ENCODE assay signal across 7 cellular contexts in the genomic region with DNA sequence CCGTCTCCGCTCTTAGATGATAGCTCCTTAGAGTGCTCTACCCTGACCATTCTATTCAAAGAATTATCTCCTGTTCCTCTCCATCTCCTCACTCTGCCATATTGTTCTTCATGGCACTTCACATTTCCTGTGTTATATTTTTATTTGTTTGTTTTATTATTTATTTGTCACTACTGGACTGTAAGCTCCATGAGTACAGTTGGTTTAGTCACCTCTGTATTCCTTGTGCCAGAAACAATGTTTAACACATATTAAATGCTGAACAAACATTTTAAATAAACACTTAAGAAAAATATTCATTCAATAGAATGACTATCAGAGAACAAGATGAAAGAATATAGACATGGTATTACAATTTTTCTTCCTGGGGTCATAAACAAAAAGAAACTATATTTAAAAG.
"Had no signal": no experiment of that assay in that cellular context is flagged by ENCODE, and none has a peak within 500 bp of the region (broad histone marks: within the 10 kb centered on the region; RNA-seq: fewer than 3 reads in every experiment).

No MANE protein-coding gene starts in this region.

- H2AFZ ChIP-seq: GM23338 had no signal

- H3K4me2 ChIP-seq: GM23338 had no signal

- ATAC-seq: GM23338 had no signal

- FAIRE-seq: H1, H54 had no signal

- H3K4me3 ChIP-seq: GM23338 had no signal

- DNase-seq: H9, HCEC 1CT, IMR-90, KBM-7 had no signal
